In genomic region chr5:119161430-119161829, GRCh38 we compare ENCODE assay signal across 17 cellular contexts.
DNase-seq lines count a peak whose midpoint lies in the region; ATAC-seq and TF ChIP-seq lines count a peak whose summit lies in the region.
"Had no signal": no experiment of that assay in that cellular context is flagged by ENCODE, and none has a peak within 500 bp of the region (broad histone marks: within the 10 kb centered on the region; RNA-seq: fewer than 3 reads in every experiment).

No MANE protein-coding gene starts in this region.

- H3K36me3 ChIP-seq in RWPE2 (ENCODE audit: low read depth) (peaks cover 4% of the 10 kb centered on the region), esophagus (ENCODE audit: control insufficient read depth in 2 of 2, insufficient read depth in 2 of 2, low read length in 1 of 2) (peaks cover 0 to 4% of the 10 kb centered on the region in 2 donors), neuronal stem cell (replicated peaks in 1 of 2; ENCODE audit: control insufficient read depth in 2 of 2, insufficient read depth in 2 of 2, low read length in 2 of 2) (peaks cover 0 to 15% of the 10 kb centered on the region in 2 donors)

- H4K8ac ChIP-seq in neuronal stem cell (ENCODE audit: low read depth, low read length): no peak overlapping the region

- H3K4me3 ChIP-seq in RWPE2 (ENCODE audit: severe bottlenecking): no peak overlapping the region
- H3K4me3 ChIP-seq in esophagus (ENCODE audit: low read depth in 1 of 2, low read length in 2 of 2): no peak overlapping the region
- H3K4me3 ChIP-seq in neuronal stem cell (ENCODE audit: low read length in 2 of 2): no peak overlapping the region
- H3K4me3 ChIP-seq: BLaER1 treated with 17β-estradiol and CSF1 and Interleukin-3, amounts not matched to agents 10 nM and 100 nM had no signal

- peak overlapping the region; percentile 77 for H2BK5ac ChIP-seq in neuronal stem cell (ENCODE audit: low read length)

- no peak overlapping the region for H2BK120ac ChIP-seq in neuronal stem cell (ENCODE audit: low read depth, low read length)

- no peak overlapping the region for H2BK12ac ChIP-seq in neuronal stem cell (ENCODE audit: low read length)

- no peak overlapping the region for H3K4ac ChIP-seq in neuronal stem cell (ENCODE audit: low read length)

- peak; percentile 21 for DNase-seq in Calu3
- no peak for DNase-seq in RWPE2 (ENCODE audit: low spot score)
- no peak for DNase-seq in neuronal stem cell (ENCODE audit: low spot score)
- no peak for DNase-seq in stimulated activated CD8-positive, alpha-beta memory T cell treated with anti-CD3 and anti-CD28 coated beads, Interleukin-4, amount 100 ng/mL, for 48 hours
- DNase-seq in DMS114 treated with DMSO at 0.1 percent for 48 hours (lab: John Stamatoyannopoulos, UW; ENCODE audit: unreplicated experiment): no peak
- DNase-seq: ACHN; CD4-positive, alpha-beta T cell; DMS153; DMS79 treated with DMSO at 0.1 percent for 48 hours; EL; GDM1; IMR-90 had no signal

- no peak overlapping the region for H3K27ac Mint-ChIP-seq in Calu3 (ENCODE audit: unreplicated experiment)
- H3K27ac Mint-ChIP-seq: CD4-positive, alpha-beta T cell had no signal

- no peaks in the 10 kb centered on the region for H3K9me3 ChIP-seq in RWPE2 (ENCODE audit: severe bottlenecking)
- no peaks in the 10 kb centered on the region for H3K9me3 ChIP-seq in esophagus (ENCODE audit: control insufficient read depth in 2 of 2, insufficient read depth in 1 of 2, low read depth in 1 of 2, low read length in 1 of 2)
- H3K9me3 ChIP-seq in neuronal stem cell (replicated peaks in 1 of 2; ENCODE audit: control insufficient read depth in 2 of 2, insufficient read depth in 1 of 2, low read depth in 1 of 2, low read length in 2 of 2): peaks cover 0 to 5% of the 10 kb centered on the region in 2 donors

- H3K27me3 Mint-ChIP-seq in Calu3 (ENCODE audit: unreplicated experiment): no peaks in the 10 kb centered on the region
- H3K27me3 Mint-ChIP-seq: CD4-positive, alpha-beta T cell had no signal

- H3K36me3 Mint-ChIP-seq in Calu3 (ENCODE audit: insufficient read depth, unreplicated experiment): no peaks in the 10 kb centered on the region

- H3K23ac ChIP-seq in neuronal stem cell (ENCODE audit: low read depth, low read length, poor library complexity): no peak overlapping the region

- no peak overlapping the region for H3K14ac ChIP-seq in neuronal stem cell (ENCODE audit: low read length)

- no peak overlapping the region for H3K4me2 ChIP-seq in neuronal stem cell (ENCODE audit: insufficient read depth, low read length, poor library complexity, severe bottlenecking)
- H3K4me2 ChIP-seq: BLaER1 treated with 17β-estradiol and CSF1 and Interleukin-3, amounts not matched to agents 10 nM and 100 nM had no signal

- no peak overlapping the region for H2AK5ac ChIP-seq in neuronal stem cell (ENCODE audit: low read depth, low read length)

- no peaks in the 10 kb centered on the region for H3K79me1 ChIP-seq in neuronal stem cell (ENCODE audit: low read depth, low read length)

- H3K4me1 ChIP-seq in RWPE2 (ENCODE audit: insufficient read depth, poor library complexity, severe bottlenecking) (no peaks in the 10 kb centered on the region), esophagus (ENCODE audit: control insufficient read depth in 2 of 2, insufficient read depth in 2 of 2, low read length in 1 of 2) (peaks cover 0 to 5% of the 10 kb centered on the region in 2 donors), neuronal stem cell (ENCODE audit: control insufficient read depth in 2 of 2, insufficient read depth in 1 of 2, low read depth in 1 of 2, low read length in 2 of 2) (no peaks in the 10 kb centered on the region)

- no peak overlapping the region for H3K18ac ChIP-seq in neuronal stem cell (ENCODE audit: low read length)

- no peak overlapping the region for H3K4me3 Mint-ChIP-seq in Calu3 (ENCODE audit: low read depth, unreplicated experiment)
- H3K4me3 Mint-ChIP-seq: CD4-positive, alpha-beta T cell had no signal

- H4K91ac ChIP-seq in neuronal stem cell (ENCODE audit: low read depth, low read length, poor library complexity): no peak overlapping the region

- CTCF ChIA-PET in Calu3 (lab: Charles Lee): no interaction called here

- WGBS in esophagus, 2 donors: 67 to 76% methylated on average over 4 of the region's 4 CpGs
- WGBS in neuronal stem cell (ENCODE audit: extremely low coverage in 2 of 2, insufficient read length in 2 of 2, insufficient replicate concordance in 1 of 2), 2 donors: no CpG with 5 or more reads among the region's 4 CpGs

- no peak overlapping the region for H3K9ac ChIP-seq in neuronal stem cell (ENCODE audit: low read depth, low read length, poor library complexity)
- H3K9ac ChIP-seq: BLaER1 treated with 17β-estradiol and CSF1 and Interleukin-3, amounts not matched to agents 10 nM and 100 nM had no signal

- no peaks in the 10 kb centered on the region for H3K9me3 Mint-ChIP-seq in Calu3 (ENCODE audit: low read depth, unreplicated experiment)

- H2BK15ac ChIP-seq in neuronal stem cell (ENCODE audit: low read length): no peak overlapping the region

- peaks cover 8% of the 10 kb centered on the region for H3K4me1 Mint-ChIP-seq in Calu3 (ENCODE audit: low read depth, unreplicated experiment)

- H3K27ac ChIP-seq in RWPE2 (ENCODE audit: poor library complexity, severe bottlenecking) (no peak overlapping the region), esophagus (ENCODE audit: low read depth in 2 of 2, low read length in 1 of 2) (peak overlapping the region; percentile 16 to 80), neuronal stem cell (replicated peaks; ENCODE audit: low read length) (no peak overlapping the region)
- H3K27ac ChIP-seq: BLaER1 treated with 17β-estradiol and CSF1 and Interleukin-3, amounts not matched to agents 10 nM and 100 nM had no signal

- H3K27me3 ChIP-seq in RWPE2 (ENCODE audit: insufficient read depth, poor library complexity, severe bottlenecking): no peaks in the 10 kb centered on the region
- H3K27me3 ChIP-seq in esophagus (ENCODE audit: control insufficient read depth in 1 of 2, insufficient read depth in 2 of 2, low read length in 2 of 2): no peaks in the 10 kb centered on the region
- H3K27me3 ChIP-seq in neuronal stem cell (ENCODE audit: control insufficient read depth in 3 of 3, insufficient read depth in 3 of 3, low read depth in 1 of 3, low read length in 3 of 3): no peaks in the 10 kb centered on the region
- H3K27me3 ChIP-seq: BLaER1 treated with 17β-estradiol and CSF1 and Interleukin-3, amounts not matched to agents 10 nM and 100 nM had no signal

- TF ChIP-seq CTCF in Calu3 (IDR thresholded peaks at IDR 0.05; ENCODE audit: unreplicated experiment) (no peak), RWPE2 (IDR thresholded peaks at IDR 0.05; ENCODE audit: poor library complexity, severe bottlenecking) (no peak)

- H2AFZ ChIP-seq in neuronal stem cell (ENCODE audit: low read length): no peak overlapping the region

- peak; percentile 23; the same call in 1 of the 3 replicates for ATAC-seq in RWPE2 (ENCODE audit: low read depth)
- ATAC-seq in HG03196 (IDR thresholded peaks at IDR 0.05; ENCODE audit: unreplicated experiment): no peak
- ATAC-seq in GM21723 (IDR thresholded peaks at IDR 0.05; ENCODE audit: unreplicated experiment): no peak
- ATAC-seq: HCT116 had no signal

- intact Hi-C loops in Calu3 (cut with micrococcal nuclease; ENCODE audit: unreplicated experiment): no loop called here

- no TSS peak for BruUV-seq in Calu3 (replicated peaks; lab: Mats Ljungman, UMichigan)

Comparison
In these comparisons a context has a peak if more than half of its experiments do, and no peak if none do; other contexts are left out.
1. H3K27ac ChIP-seq: peak in esophagus (2 of 2); none in RWPE2 (single experiment) and neuronal stem cell (single experiment).